1 cellular context compared by ENCODE assay signal in the genomic region with DNA sequence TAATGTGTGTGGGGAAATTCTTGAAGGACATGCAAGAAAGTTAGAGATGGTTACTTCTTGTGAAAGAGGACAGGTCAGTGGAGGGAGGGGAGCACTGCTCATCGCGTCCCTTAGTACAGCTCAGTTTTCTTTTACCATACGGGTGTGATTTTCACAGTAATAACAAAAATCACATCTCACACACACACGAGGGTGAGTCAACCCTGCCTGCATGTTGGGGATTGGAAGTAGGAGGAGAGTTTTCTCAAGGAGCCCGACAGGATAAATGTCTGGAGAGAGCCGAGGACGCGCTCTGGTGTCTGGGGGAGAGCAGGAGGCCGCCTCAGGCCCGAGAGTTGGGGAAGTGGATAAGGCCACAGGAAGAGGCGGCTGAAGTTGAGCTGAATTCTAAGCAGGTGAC.
TF ChIP-seq lines count a peak whose summit lies in the region.

No MANE protein-coding gene starts in this region.

TF ChIP-seq in IMR-90, 13 proteins besides CTCF, POLR2A, EP300 and RAD21 (continued from another document):
- TF ChIP-seq, protein P1, sequence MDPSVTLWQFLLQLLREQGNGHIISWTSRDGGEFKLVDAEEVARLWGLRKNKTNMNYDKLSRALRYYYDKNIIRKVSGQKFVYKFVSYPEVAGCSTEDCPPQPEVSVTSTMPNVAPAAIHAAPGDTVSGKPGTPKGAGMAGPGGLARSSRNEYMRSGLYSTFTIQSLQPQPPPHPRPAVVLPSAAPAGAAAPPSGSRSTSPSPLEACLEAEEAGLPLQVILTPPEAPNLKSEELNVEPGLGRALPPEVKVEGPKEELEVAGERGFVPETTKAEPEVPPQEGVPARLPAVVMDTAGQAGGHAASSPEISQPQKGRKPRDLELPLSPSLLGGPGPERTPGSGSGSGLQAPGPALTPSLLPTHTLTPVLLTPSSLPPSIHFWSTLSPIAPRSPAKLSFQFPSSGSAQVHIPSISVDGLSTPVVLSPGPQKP (IDR thresholded peaks at IDR 0.05; ENCODE audit: borderline replicate concordance, low read depth, low read length), result no peak
- TF ChIP-seq CEBPB (IDR thresholded peaks at IDR 0.05; ENCODE audit: low read depth, low read length) (no peak), NFE2L2 (IDR thresholded peaks at IDR 0.05; ENCODE audit: low read depth, low read length) (no peak), SMC3 (IDR thresholded peaks at IDR 0.05; ENCODE audit: low read depth, low read length) (no peak)
